ENCODE assay signal across 8 cellular contexts in genomic region chr1:40532062-40532389, GRCh38. TPM values are rescaled to one million over a fixed set of nuclear protein-coding genes. Genes with fewer than 3 reads are reported as not detected.
A peak's percentile ranks its signal among the peaks of the same experiment; 100 is the strongest.
DNase-seq lines count a peak whose midpoint lies in the region; ATAC-seq and TF ChIP-seq lines count a peak whose summit lies in the region.

No MANE protein-coding gene starts in this region.

- peak overlapping the region; percentile 78 for H3K27ac Mint-ChIP-seq in CD4-positive, alpha-beta T cell
- no peak overlapping the region for H3K27ac Mint-ChIP-seq in neural crest cell (ENCODE audit: unreplicated experiment)

- H3K9me3 Mint-ChIP-seq in CD4-positive, alpha-beta T cell = peaks cover 3% of the 10 kb centered on the region
- H3K9me3 Mint-ChIP-seq in neural crest cell = peaks cover 10% of the 10 kb centered on the region

- 16 to 19% methylated on average over 3 of the region's 3 CpGs for WGBS in ectodermal cell, 2 experiments

- in situ Hi-C loops in GM13977 (cut with MboI; ENCODE audit: low pct_unique_long_range_greater_than_20kb, low sequenced_read_pairs, unreplicated experiment) = no loop called here

- CTCF ChIA-PET in CD4-positive, alpha-beta T cell (lab: Charles Lee) = interaction anchor here (1.1 to 3.0 kb wide), 5 partner anchors 19 to 127 kb away, joined by 3 to 10 read pairs (median 6); partner anchors contain the start of genes EXO5 and ZFP69B

- H3K36me3 ChIP-seq in KOPT-K1 (ENCODE audit: insufficient read depth, low read length) (peaks cover 9% of the 10 kb centered on the region), ectodermal cell (ENCODE audit: control insufficient read depth, insufficient read depth, low read length) (no peaks in the 10 kb centered on the region)

- no peak for DNase-seq in CD4-positive, alpha-beta T cell
- DNase-seq in neural crest cell (ENCODE audit: low read depth, low spot score) (no peak), NCI-H2196 (lab: John Stamatoyannopoulos, UW; ENCODE audit: unreplicated experiment) (no peak), NCI-H2196 treated with DMSO at 0.1 percent for 48 hours (lab: John Stamatoyannopoulos, UW; ENCODE audit: unreplicated experiment) (no peak), GM13977 (ENCODE audit: low spot score) (no peak), NCI-H1417 treated with DMSO at 0.1 percent for 48 hours (lab: John Stamatoyannopoulos, UW) (no peak)

- H3K27me3 ChIP-seq in CD4-positive, alpha-beta T cell (ENCODE audit: control insufficient read depth, insufficient read depth, low read length) = no peaks in the 10 kb centered on the region
- H3K27me3 ChIP-seq in ectodermal cell (ENCODE audit: control insufficient read depth, insufficient read depth, low read length, poor library complexity, severe bottlenecking) = peaks cover 3% of the 10 kb centered on the region

- H3K9me3 ChIP-seq in CD4-positive, alpha-beta T cell (ENCODE audit: control insufficient read depth, low read length) = peaks cover 5% of the 10 kb centered on the region
- H3K9me3 ChIP-seq in KOPT-K1 (ENCODE audit: insufficient read depth, low read length, poor library complexity, severe bottlenecking) (no peaks in the 10 kb centered on the region), ectodermal cell (ENCODE audit: control insufficient read depth, low read length) (no peaks in the 10 kb centered on the region)

- H3K4me1 Mint-ChIP-seq in CD4-positive, alpha-beta T cell (ENCODE audit: low read depth) = peaks cover 28% of the 10 kb centered on the region
- peaks cover 24% of the 10 kb centered on the region for H3K4me1 Mint-ChIP-seq in neural crest cell

- H3K27ac ChIP-seq in CD4-positive, alpha-beta T cell (ENCODE audit: low read depth, low read length) = peak overlapping the region; percentile 36
- H3K27ac ChIP-seq in KOPT-K1 (ENCODE audit: low read depth, low read length, poor library complexity, severe bottlenecking) = peak overlapping the region; percentile 67
- H3K27ac ChIP-seq in ectodermal cell (ENCODE audit: insufficient read depth, low read depth, low read length, poor library complexity, severe bottlenecking) = no peak overlapping the region

- POLR2A ChIA-PET in CD4-positive, alpha-beta T cell (lab: Charles Lee) = interaction anchor here (1.0 to 2.8 kb wide), 10 partner anchors 23 to 492 kb away, joined by 3 to 13 read pairs (median 4); partner anchors contain the start of genes CITED4, EXO5, NFYC and ZFP69

- no peaks in the 10 kb centered on the region for H3K4me1 ChIP-seq in ectodermal cell (ENCODE audit: control insufficient read depth, insufficient read depth, low read length)

- no peak for ATAC-seq in CD4-positive, alpha-beta T cell (ENCODE audit: poor library complexity)

- peak overlapping the region; percentile 81 for H3K4me3 ChIP-seq in ectodermal cell (ENCODE audit: insufficient read depth, low read depth, low read length)

- peak overlapping the region; percentile 95 for H3K4me3 Mint-ChIP-seq in CD4-positive, alpha-beta T cell
- H3K4me3 Mint-ChIP-seq in neural crest cell = peak overlapping the region; percentile 97

- H3K27me3 Mint-ChIP-seq in CD4-positive, alpha-beta T cell = peaks cover 7% of the 10 kb centered on the region
- H3K27me3 Mint-ChIP-seq in neural crest cell (ENCODE audit: low read depth) = peaks cover 14% of the 10 kb centered on the region

- TF ChIP-seq CTCF in CD4-positive, alpha-beta T cell (IDR thresholded peaks at IDR 0.05) = no peak
- TF ChIP-seq CTCF in neural crest cell (conservative IDR thresholded peaks at IDR 0.05) = no peak
- no peak for TF ChIP-seq CTCF in GM13977 (IDR thresholded peaks at IDR 0.05; ENCODE audit: extremely low read depth, insufficient read depth, missing control alignments)

- H3K36me3 Mint-ChIP-seq in CD4-positive, alpha-beta T cell (ENCODE audit: low read depth) = peaks cover 22% of the 10 kb centered on the region
- H3K36me3 Mint-ChIP-seq in neural crest cell (ENCODE audit: low read depth) = peaks cover 17% of the 10 kb centered on the region

- intact Hi-C loops in CD4-positive, alpha-beta T cell (cut with DNase I, micrococcal nuclease) = loop anchor here in 1 of 2 experiments (5.0 kb wide), 5 partner anchors 135 to 650 kb away; partner anchors contain the start of genes CAP1, RIMS3, TRIT1 and ZMPSTE24

RNA-seq across cellular contexts. Expression of gene ZNF684, which starts 0.6 kb away (rescaled TPM):
- total RNA-seq in CD4-positive, alpha-beta T cell = 1 to 10 TPM; 1.3 to 1.7 TPM
- 4.0 TPM for polyA plus RNA-seq in ectodermal cell (2013, experiment 1 of 4)
- 4.3 TPM for polyA plus RNA-seq in ectodermal cell (2013, experiment 2 of 4)
- 4.3 TPM for polyA plus RNA-seq in ectodermal cell (2013, experiment 3 of 4)
- polyA plus RNA-seq in ectodermal cell (2013, experiment 4 of 4) = 4.8 TPM
- total RNA-seq in neural crest cell = 6.4 and 7.9 TPM in 2 replicates

RNA-seq across cellular contexts. Expression of gene EXO5, which starts 23.5 kb away (rescaled TPM):
- 1 to 10 TPM; 4.5 to 4.9 TPM for total RNA-seq in CD4-positive, alpha-beta T cell
- 15.6 TPM for polyA plus RNA-seq in ectodermal cell (2013, experiment 1 of 4)
- 16.4 TPM for polyA plus RNA-seq in ectodermal cell (2013, experiment 2 of 4)
- polyA plus RNA-seq in ectodermal cell (2013, experiment 3 of 4) = 12.1 TPM
- 14.1 TPM for polyA plus RNA-seq in ectodermal cell (2013, experiment 4 of 4)
- 15.5 and 19.7 TPM in 2 replicates for total RNA-seq in neural crest cell

RNA-seq across cellular contexts. Expression of gene ZFP69, which starts 54.9 kb away (rescaled TPM):
- 1 to 10 TPM; 1.1 to 1.4 TPM for total RNA-seq in CD4-positive, alpha-beta T cell
- polyA plus RNA-seq in ectodermal cell (2013, experiment 1 of 4) = 6.9 TPM
- polyA plus RNA-seq in ectodermal cell (2013, experiment 2 of 4) = 6.9 TPM
- polyA plus RNA-seq in ectodermal cell (2013, experiment 3 of 4) = 5.5 TPM
- polyA plus RNA-seq in ectodermal cell (2013, experiment 4 of 4) = 6.4 TPM
- 6.9 and 8.0 TPM in 2 replicates for total RNA-seq in neural crest cell
